Comparison of ENCODE assay signal across 13 cellular contexts in genomic region chr7:749121-749520, GRCh38. TPM values are rescaled to one million over a fixed set of nuclear protein-coding genes. Genes with fewer than 3 reads are reported as not detected.
A peak's percentile ranks its signal among the peaks of the same experiment; 100 is the strongest.
DNase-seq lines count a peak whose midpoint lies in the region; ATAC-seq, FAIRE-seq and TF ChIP-seq lines count a peak whose summit lies in the region.
"Had no signal": no experiment of that assay in that cellular context is flagged by ENCODE, and none has a peak within 500 bp of the region (broad histone marks: within the 10 kb centered on the region; RNA-seq: fewer than 3 reads in every experiment).

No MANE protein-coding gene starts in this region.

- H3K9me3 ChIP-seq in BLaER1 (peaks cover 8% of the 10 kb centered on the region), endothelial cell of umbilical vein (replicated peaks; ENCODE audit: control insufficient read depth, insufficient read depth, low read length) (no peaks in the 10 kb centered on the region)
- H3K9me3 ChIP-seq: Peyer's patch, tibial nerve had no signal

- H4K8ac ChIP-seq in mesendoderm (ENCODE audit: low read depth, low read length) = no peak overlapping the region

- intact Hi-C loops in endothelial cell of umbilical vein (cut with micrococcal nuclease) = no loop called here

- no peak for TF ChIP-seq POLR2A in endothelial cell of umbilical vein (IDR thresholded peaks at IDR 0.05; ENCODE audit: low read depth, low read length)

- no peak overlapping the region for H2BK120ac ChIP-seq in mesendoderm (ENCODE audit: low read depth, low read length)

- H3K79me2 ChIP-seq in endothelial cell of umbilical vein (ENCODE audit: control insufficient read depth, insufficient read depth, low read length) = peaks cover 10% of the 10 kb centered on the region
- peaks cover 5% of the 10 kb centered on the region for H3K79me2 ChIP-seq in mesendoderm (ENCODE audit: control insufficient read depth, insufficient read depth, low read length)

- H3K79me1 ChIP-seq in mesendoderm (ENCODE audit: low read length) = peaks cover 13% of the 10 kb centered on the region

- H4K5ac ChIP-seq in mesendoderm (ENCODE audit: low read length) = no peak overlapping the region

- H4K20me1 ChIP-seq in BLaER1 = peaks cover 44% of the 10 kb centered on the region
- no peaks in the 10 kb centered on the region for H4K20me1 ChIP-seq in endothelial cell of umbilical vein (replicated peaks; ENCODE audit: control insufficient read depth, extremely low read depth, insufficient read depth, low read length)

- no peak overlapping the region for H2BK15ac ChIP-seq in mesendoderm (replicated peaks; ENCODE audit: low read depth)

- dilution Hi-C loops in endothelial cell of umbilical vein (cut with MboI; ENCODE audit: extremely low pct_ligation_motif_present, low sequenced_read_pairs) = no loop called here

- no peak overlapping the region for H2BK5ac ChIP-seq in mesendoderm (ENCODE audit: low read length)

- peak; percentile 26 for DNase-seq in NCI-H2029 treated with DMSO at 0.1 percent for 48 hours (lab: John Stamatoyannopoulos, UW)
- DNase-seq in endothelial cell of umbilical vein (ENCODE audit: low read depth, low spot score) = peak; percentile 62
- peak; percentile 10 for DNase-seq in mesendoderm
- DNase-seq in NOMO-1 (lab: John Stamatoyannopoulos, UW; ENCODE audit: unreplicated experiment in 2 of 2) = no peak
- DNase-seq: activated CD4-positive, alpha-beta T cell treated with anti-CD3 and anti-CD28 coated beads, Interleukin-2, amount 10 ng/mL, durations not matched to agents 24 days and 14 days; activated T-cell treated with anti-CD3 and anti-CD28 coated beads, Interleukin-2, amount 50 U/mL, for 1 hour had no signal

- H3K4me3 ChIP-seq in BLaER1 (no peak overlapping the region), endothelial cell of umbilical vein (replicated peaks in 1 of 3; ENCODE audit: insufficient read depth in 1 of 3, low read depth in 1 of 3, low read length in 3 of 3) (no peak overlapping the region), mesendoderm (ENCODE audit: low read length) (no peak overlapping the region)
- H3K4me3 ChIP-seq: GM12878, Peyer's patch, tibial nerve had no signal

- POLR2A ChIA-PET in endothelial cell of umbilical vein (lab: Charles Lee) = no interaction called here

- H3K27ac ChIP-seq in BLaER1 = no peak overlapping the region
- no peak overlapping the region for H3K27ac ChIP-seq in endothelial cell of umbilical vein (ENCODE audit: insufficient read depth, low read depth, low read length)
- no peak overlapping the region for H3K27ac ChIP-seq in mesendoderm (ENCODE audit: low read depth, low read length)
- H3K27ac ChIP-seq: Peyer's patch, tibial nerve had no signal

- no peak overlapping the region for H2AFZ ChIP-seq in endothelial cell of umbilical vein (ENCODE audit: low read depth, low read length)

- no peak overlapping the region for H2AK5ac ChIP-seq in mesendoderm (ENCODE audit: low read length)

- TF ChIP-seq CTCF in endothelial cell of umbilical vein (IDR thresholded peaks at IDR 0.05; ENCODE audit: extremely low read depth in 1 of 2, insufficient read depth in 1 of 2, low read depth in 1 of 2, low read length in 2 of 2) = no peak

- peaks cover 18% of the 10 kb centered on the region for H3K4me1 ChIP-seq in BLaER1
- H3K4me1 ChIP-seq in endothelial cell of umbilical vein (ENCODE audit: control insufficient read depth, extremely low read depth, insufficient read depth, low read length) = peaks cover 4% of the 10 kb centered on the region
- no peaks in the 10 kb centered on the region for H3K4me1 ChIP-seq in mesendoderm (ENCODE audit: control insufficient read depth, low read depth, low read length)
- H3K4me1 ChIP-seq: Peyer's patch had no signal

- no peak overlapping the region for H3K56ac ChIP-seq in mesendoderm (ENCODE audit: low read length)

- H3K27me3 ChIP-seq in BLaER1 (no peaks in the 10 kb centered on the region), endothelial cell of umbilical vein (ENCODE audit: control insufficient read depth in 2 of 2, insufficient read depth in 2 of 2, low read length in 2 of 2) (no peaks in the 10 kb centered on the region), mesendoderm (ENCODE audit: insufficient read depth, low read length, poor library complexity) (no peaks in the 10 kb centered on the region)
- H3K27me3 ChIP-seq: Peyer's patch, tibial nerve had no signal

- FAIRE-seq in endothelial cell of umbilical vein (lab: Jason Lieb, UNC) = peak; percentile 73
- FAIRE-seq: GM12878 had no signal

- peak overlapping the region; percentile 23 for H3K4me2 ChIP-seq in BLaER1
- H3K4me2 ChIP-seq in endothelial cell of umbilical vein (ENCODE audit: insufficient read depth, low read length) = no peak overlapping the region
- H3K4me2 ChIP-seq in mesendoderm (ENCODE audit: low read length) = no peak overlapping the region

- H3K4ac ChIP-seq in mesendoderm (ENCODE audit: low read depth, low read length) = no peak overlapping the region

- H3K18ac ChIP-seq in mesendoderm (ENCODE audit: low read length) = no peak overlapping the region

- ATAC-seq in GM18502 (IDR thresholded peaks at IDR 0.05; ENCODE audit: poor library complexity, unreplicated experiment) (no peak), HG02885 (IDR thresholded peaks at IDR 0.05; ENCODE audit: poor library complexity, unreplicated experiment) (no peak), GM21786 (IDR thresholded peaks at IDR 0.05; ENCODE audit: unreplicated experiment) (no peak)
- ATAC-seq: GM12878 had no signal

- H3K36me3 ChIP-seq in BLaER1 (peaks cover 80% of the 10 kb centered on the region), endothelial cell of umbilical vein (ENCODE audit: control insufficient read depth in 2 of 2, extremely low read depth in 1 of 2, insufficient read depth in 2 of 2, low read length in 2 of 2) (peaks cover 2 to 18% of the 10 kb centered on the region in 2 experiments), mesendoderm (ENCODE audit: control insufficient read depth, insufficient read depth, low read length) (peaks cover 6% of the 10 kb centered on the region)

- WGBS in mesendoderm (ENCODE audit: extremely low coverage, insufficient coverage, low lambda C conversion rate) = no CpG with 5 or more reads among the region's 14 CpGs

- CTCF ChIA-PET in endothelial cell of umbilical vein (lab: Charles Lee) = interaction anchor here (1.0 to 1.1 kb wide), 2 partner anchors 416 to 427 kb away, joined by 4 to 5 read pairs; no protein-coding TSS in a partner anchor

- H3K23ac ChIP-seq in mesendoderm (ENCODE audit: low read length) = no peak overlapping the region

- H3K9ac ChIP-seq in BLaER1 (no peak overlapping the region), endothelial cell of umbilical vein (replicated peaks; ENCODE audit: extremely low read depth, insufficient read depth, low read length) (no peak overlapping the region), mesendoderm (ENCODE audit: low read length) (no peak overlapping the region)

- no peaks in the 10 kb centered on the region for H3K9me1 ChIP-seq in endothelial cell of umbilical vein (replicated peaks; ENCODE audit: control insufficient read depth, extremely low read depth, insufficient read depth, low read length)

- no TSS peak for BruUV-seq in endothelial cell of umbilical vein (replicated peaks; lab: Mats Ljungman, UMichigan)

TF ChIP-seq in endothelial cell of umbilical vein, 7 proteins besides CTCF, POLR2A, EP300 and RAD21:
- TF ChIP-seq POLR2AphosphoS5 (IDR thresholded peaks at IDR 0.05; ENCODE audit: insufficient read depth, low read depth, low read length) = no peak
- no peak for TF ChIP-seq EZH2 (IDR thresholded peaks at IDR 0.05; ENCODE audit: borderline replicate concordance, low read depth, low read length, severe bottlenecking)
- no peak for TF ChIP-seq MYC (IDR thresholded peaks at IDR 0.05; ENCODE audit: low read depth, low read length)

RNA-seq across cellular contexts. Expression of gene PRKAR1B, which starts 22.0 kb away (rescaled TPM):
- total RNA-seq in endothelial cell of umbilical vein = 24.0 and 29.2 TPM in 2 replicates
- polyA plus RNA-seq in endothelial cell of umbilical vein = 15.0 and 15.4 TPM in 2 replicates
- 17.2 and 19.2 TPM in 2 replicates for polyA plus RNA-seq in endothelial cell of umbilical vein (2011; cell fraction: cytosol; rRNA removed)
- 16.0 and 20.5 TPM in 2 replicates for polyA plus RNA-seq in endothelial cell of umbilical vein (2011; cell fraction: nucleus; rRNA removed)
- 20.5 and 22.4 TPM in 2 replicates for polyA plus RNA-seq in endothelial cell of umbilical vein (2012)
- 25.2 and 27.9 TPM in 2 replicates for polyA minus RNA-seq in endothelial cell of umbilical vein
- polyA minus RNA-seq in endothelial cell of umbilical vein (2011; cell fraction: cytosol; rRNA and poly(A)+ RNA removed) = 23.6 TPM
- polyA minus RNA-seq in endothelial cell of umbilical vein (2011; cell fraction: nucleus; rRNA and poly(A)+ RNA removed) = 8.2 and 20.6 TPM in 2 replicates
- 25.9 TPM for polyA plus RNA-seq in mesendoderm (2013, experiment 1 of 2)
- polyA plus RNA-seq in mesendoderm (2013, experiment 2 of 2) = 26.8 TPM

RNA-seq across cellular contexts. Expression of gene DNAAF5, which starts 22.6 kb away (rescaled TPM):
- 45.4 and 49.3 TPM in 2 replicates for total RNA-seq in endothelial cell of umbilical vein
- polyA plus RNA-seq in endothelial cell of umbilical vein = 65.5 and 81.8 TPM in 2 replicates
- polyA plus RNA-seq in endothelial cell of umbilical vein (2011; cell fraction: cytosol; rRNA removed) = 37.1 and 42.1 TPM in 2 replicates
- 40.8 and 41.7 TPM in 2 replicates for polyA plus RNA-seq in endothelial cell of umbilical vein (2011; cell fraction: nucleus; rRNA removed)
- 23.0 and 27.0 TPM in 2 replicates for polyA plus RNA-seq in endothelial cell of umbilical vein (2012)
- 43.2 and 50.3 TPM in 2 replicates for polyA minus RNA-seq in endothelial cell of umbilical vein
- 40.9 TPM for polyA minus RNA-seq in endothelial cell of umbilical vein (2011; cell fraction: cytosol; rRNA and poly(A)+ RNA removed)
- 23.3 and 31.6 TPM in 2 replicates for polyA minus RNA-seq in endothelial cell of umbilical vein (2011; cell fraction: nucleus; rRNA and poly(A)+ RNA removed)
- polyA plus RNA-seq in mesendoderm (2013, experiment 1 of 2) = 35.5 TPM
- 35.9 TPM for polyA plus RNA-seq in mesendoderm (2013, experiment 2 of 2)

Comparison
In these comparisons a context has a peak if more than half of its experiments do, and no peak if none do; other contexts are left out.
1. DNase-seq: peak in NCI-H2029 treated with DMSO at 0.1 percent for 48 hours (single experiment), endothelial cell of umbilical vein (single experiment) and mesendoderm (single experiment); none in NOMO-1 (0 of 2).